Comparison of ENCODE assay signal across 8 cellular contexts in the genomic region with DNA sequence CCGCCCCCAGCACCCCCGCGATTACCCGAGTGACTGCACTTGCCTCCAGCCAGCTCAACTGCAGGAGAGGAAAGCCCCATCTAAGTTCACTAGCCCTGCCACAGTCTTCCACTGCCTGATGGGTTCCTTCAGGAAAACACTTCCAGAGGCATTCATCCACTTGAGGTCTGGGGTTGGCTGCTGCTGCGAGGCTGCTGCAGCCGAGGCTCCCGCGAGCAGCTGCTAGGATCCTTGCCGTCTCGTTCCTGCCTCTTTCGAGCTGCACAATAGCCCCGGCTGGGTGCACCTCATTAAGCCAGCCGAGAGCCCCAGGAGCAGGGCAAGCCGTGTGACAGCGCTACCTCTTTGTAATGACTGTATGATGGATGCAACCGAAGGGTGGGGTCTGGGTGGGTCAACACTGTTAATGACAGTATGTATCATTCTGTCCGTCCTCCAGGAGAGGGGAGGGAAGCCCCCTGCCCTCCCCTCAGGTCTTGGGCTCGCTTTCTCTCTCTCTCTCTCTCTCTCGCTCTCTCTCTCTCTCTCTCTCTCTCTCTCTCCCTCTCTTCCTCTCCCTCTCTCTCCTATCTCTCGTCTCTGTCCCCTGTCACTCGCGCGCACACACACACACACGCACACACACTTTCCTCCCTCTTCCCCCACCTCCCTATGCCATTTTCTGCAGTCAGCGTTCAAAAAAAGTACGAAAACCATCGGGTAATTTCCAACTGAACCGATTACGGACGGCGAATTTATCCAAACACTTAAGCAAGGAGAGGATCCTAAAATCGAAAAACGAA. TPM values are rescaled to one million over a fixed set of nuclear protein-coding genes. Genes with fewer than 3 reads are reported as not detected.
DNase-seq lines count a peak whose midpoint lies in the region; ATAC-seq lines count a peak whose summit lies in the region.

No MANE protein-coding gene starts in this region.

- H3K36me3 ChIP-seq in skeletal muscle tissue (ENCODE audit: control insufficient read depth in 3 of 3, insufficient read depth in 3 of 3, low read length in 3 of 3), result no peaks in the 10 kb centered on the region

- peaks cover 5 to 9% (median 7%) of the 10 kb centered on the region in 3 donors for H3K4me1 ChIP-seq in skeletal muscle tissue (ENCODE audit: control insufficient read depth in 3 of 3, insufficient read depth in 3 of 3, low read length in 3 of 3)

- ATAC-seq in HG02610 (IDR thresholded peaks at IDR 0.05; ENCODE audit: unreplicated experiment), result peak; percentile 42
- no peak for ATAC-seq in GM19023 (IDR thresholded peaks at IDR 0.05; ENCODE audit: unreplicated experiment)

- H3K4me3 ChIP-seq in skeletal muscle tissue (ENCODE audit: low read length in 3 of 3), result peak overlapping the region; percentile 68 to 72 (median 69)

- no peak overlapping the region for H3K27ac ChIP-seq in skeletal muscle tissue (ENCODE audit: low read depth, low read length)

- peak overlapping the region in 1 of 3 donors; percentile 18 for H3K9ac ChIP-seq in skeletal muscle tissue (ENCODE audit: low read depth in 1 of 3, low read length in 3 of 3)

- DNase-seq in SK-N-DZ (ENCODE audit: low spot score) (peak; percentile 9), iPS-NIHi11 (ENCODE audit: low spot score) (peak; percentile 63), T-helper 2 cell (no peak), NCI-H510A treated with DMSO at 0.1 percent for 48 hours (lab: John Stamatoyannopoulos, UW) (no peak)
- DNase-seq in activated effector memory CD4-positive, alpha-beta T cell treated with Interleukin-2 at 50 U/mL for 16 hours, result no peak

- no peaks in the 10 kb centered on the region for H3K9me3 ChIP-seq in skeletal muscle tissue (ENCODE audit: control insufficient read depth in 3 of 3, low read length in 3 of 3)

- peaks cover 20 to 23% (median 22%) of the 10 kb centered on the region in 3 donors for H3K27me3 ChIP-seq in skeletal muscle tissue (ENCODE audit: control insufficient read depth in 3 of 3, insufficient read depth in 3 of 3, low read length in 3 of 3)

RNA-seq across cellular contexts. Expression of gene ELAVL2, which starts 24.4 kb away (rescaled TPM):
- polyA plus RNA-seq in SK-N-DZ (2014; cell fraction: cytosol; rRNA removed), result 31.7 and 32.0 TPM in 2 replicates
- polyA plus RNA-seq in SK-N-DZ (2014; cell fraction: nucleus; rRNA removed), result 7.7 and 9.9 TPM in 2 replicates
- 3.1 TPM for total RNA-seq in skeletal muscle tissue

Comparison
In these comparisons a context has a peak if more than half of its experiments do, and no peak if none do; other contexts are left out.
1. DNase-seq: peak in SK-N-DZ (single experiment) and iPS-NIHi11 (single experiment); none in T-helper 2 cell (0 of 5), activated effector memory CD4-positive, alpha-beta T cell treated with Interleukin-2 at 50 U/mL for 16 hours (single experiment) and NCI-H510A treated with DMSO at 0.1 percent for 48 hours (single experiment).